8 cellular contexts compared by ENCODE assay signal in the genomic region with DNA sequence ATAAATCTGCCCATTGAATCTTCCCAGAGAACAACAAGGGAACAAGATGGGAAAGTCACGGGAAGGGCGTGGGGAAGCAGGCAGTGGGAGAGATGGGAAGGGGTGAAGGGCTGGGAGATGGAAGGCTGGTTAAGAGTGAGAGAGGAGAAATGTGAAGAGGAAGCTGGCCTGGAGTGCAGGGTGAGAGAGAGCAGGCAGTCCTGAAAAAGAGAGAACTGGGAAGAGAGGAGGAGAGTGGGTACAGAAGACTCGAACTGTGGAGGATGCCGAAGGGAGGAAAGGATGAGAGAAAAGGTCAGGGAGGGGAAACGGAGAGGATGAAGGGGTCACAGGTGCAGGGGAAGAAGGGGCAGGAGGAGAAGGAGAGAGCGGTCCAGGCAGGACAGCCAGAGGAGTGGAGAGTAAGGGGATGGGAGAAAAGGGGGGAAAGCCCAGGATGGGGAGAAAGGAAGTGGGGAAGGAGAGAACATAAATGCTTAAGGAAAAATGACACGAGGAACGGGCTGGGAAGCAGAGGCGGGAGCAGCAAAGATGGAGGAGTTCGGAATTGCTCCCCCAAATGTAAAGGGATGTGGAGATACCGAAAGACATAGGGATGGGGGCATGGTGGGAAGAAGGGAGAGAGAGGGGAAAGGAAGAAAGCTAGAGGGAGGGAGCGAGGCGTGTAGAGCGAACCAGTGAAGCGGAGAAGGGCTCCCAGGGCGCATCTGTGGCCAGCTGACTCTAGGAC. TPM values are rescaled to one million over a fixed set of nuclear protein-coding genes. Genes with fewer than 3 reads are reported as not detected.
DNase-seq lines count a peak whose midpoint lies in the region; ATAC-seq and TF ChIP-seq lines count a peak whose summit lies in the region.
"Had no signal": no experiment of that assay in that cellular context is flagged by ENCODE, and none has a peak within 500 bp of the region (broad histone marks: within the 10 kb centered on the region; RNA-seq: fewer than 3 reads in every experiment).

No MANE protein-coding gene starts in this region.

- DNase-seq in G401 (ENCODE audit: low spot score), result peak; percentile 26
- DNase-seq in T-cell, result no peak
- DNase-seq in fibroblast of lung (ENCODE audit: low read depth in 2 of 2), result no peak
- DNase-seq in sigmoid colon, result peak; percentile 41
- no peak for DNase-seq in CD1c-positive myeloid dendritic cell (ENCODE audit: extremely low spot score)
- no peak for DNase-seq in superior temporal gyrus (ENCODE audit: extremely low spot score)
- no peak for DNase-seq in GM10266 (ENCODE audit: extremely low spot score)
- DNase-seq: midbrain had no signal

- H3K4me2 ChIP-seq in fibroblast of lung (ENCODE audit: extremely low read depth, insufficient read depth, low read length), result peak overlapping the region; percentile 54

- peaks cover 6% of the 10 kb centered on the region for H3K4me1 ChIP-seq in fibroblast of lung (ENCODE audit: control insufficient read depth, extremely low read depth, insufficient read depth, low read length)
- H3K4me1 ChIP-seq in sigmoid colon, result peaks cover 0 to 18% (median 15%) of the 10 kb centered on the region in 4 donors

- in situ Hi-C loops in G401 (cut with HindIII; ENCODE audit: low sequenced_read_pairs), result no loop called here

- H3K9me3 Mint-ChIP-seq in T-cell, result no peaks in the 10 kb centered on the region

- no peak for ATAC-seq in T-cell (replicated peaks in 1 of 4)

- H3K36me3 ChIP-seq in fibroblast of lung (ENCODE audit: control insufficient read depth, insufficient read depth, low read length), result no peaks in the 10 kb centered on the region
- no peaks in the 10 kb centered on the region for H3K36me3 ChIP-seq in sigmoid colon

- TF ChIP-seq CTCF in fibroblast of lung (conservative IDR thresholded peaks at IDR 0.05 in 1 of 2, IDR thresholded peaks at IDR 0.05 in 1 of 2; ENCODE audit: low read depth in 1 of 2, low read length in 2 of 2), result no peak
- no peak for TF ChIP-seq CTCF in sigmoid colon (IDR thresholded peaks at IDR 0.05)
- TF ChIP-seq CTCF in GM10266 (IDR thresholded peaks at IDR 0.05; ENCODE audit: control insufficient read depth, insufficient read depth, low read depth, missing control alignments), result no peak

- no peaks in the 10 kb centered on the region for H3K79me2 ChIP-seq in fibroblast of lung (ENCODE audit: control insufficient read depth, insufficient read depth, low read length)

- POLR2A ChIA-PET in T-cell (lab: Charles Lee), result interaction anchor here (0.5 to 0.6 kb wide), 3 partner anchors 10 to 31 kb away, joined by 3 to 14 read pairs (median 10); a partner anchor contains a TSS

- CTCF ChIA-PET in T-cell (lab: Charles Lee), result interaction anchor here in 1 of 2 donors (1.2 kb wide), 1 partner anchor 10 kb away, joined by 3 read pairs; a partner anchor contains a TSS

- no peak for TF ChIP-seq POLR2A in sigmoid colon (IDR thresholded peaks at IDR 0.05)

- H3K27me3 Mint-ChIP-seq in T-cell, result peaks cover 35 to 50% of the 10 kb centered on the region in 2 donors

- intact Hi-C loops in sigmoid colon (cut with DNase I), result no loop called here

- no peaks in the 10 kb centered on the region for H4K20me1 ChIP-seq in fibroblast of lung (ENCODE audit: control insufficient read depth, extremely low read depth, insufficient read depth, low read length)

- no peak overlapping the region for H3K9ac ChIP-seq in fibroblast of lung (ENCODE audit: insufficient read depth, low read length)

- peaks cover 39% of the 10 kb centered on the region for H3K27me3 ChIP-seq in fibroblast of lung (ENCODE audit: control insufficient read depth, insufficient read depth, low read length)
- peaks cover 23 to 86% (median 68%) of the 10 kb centered on the region in 3 donors for H3K27me3 ChIP-seq in sigmoid colon

- H2AFZ ChIP-seq in fibroblast of lung (ENCODE audit: low read length), result peak overlapping the region; percentile 24

- H3K4me3 ChIP-seq in fibroblast of lung (replicated peaks in 1 of 4; ENCODE audit: control extremely low read depth in 1 of 4, insufficient read depth in 1 of 4, low read depth in 3 of 4, low read length in 4 of 4) (peak overlapping the region; percentile 19 to 65 (median 37)), sigmoid colon (peak overlapping the region; percentile 43 to 57 (median 52))

- no peak overlapping the region for H3K27ac ChIP-seq in fibroblast of lung (ENCODE audit: insufficient read depth, low read length)
- H3K27ac ChIP-seq in sigmoid colon, result no peak overlapping the region

- no peaks in the 10 kb centered on the region for H3K36me3 Mint-ChIP-seq in T-cell

- WGBS in sigmoid colon, 2 donors, result 17 to 26% methylated on average over 16 of the region's 16 CpGs

- peak overlapping the region; percentile 53 to 80 (median 72) for H3K4me3 Mint-ChIP-seq in T-cell

- H3K9me3 ChIP-seq in fibroblast of lung (ENCODE audit: control insufficient read depth, insufficient read depth, low read depth, low read length), result no peaks in the 10 kb centered on the region
- H3K9me3 ChIP-seq in sigmoid colon, result no peaks in the 10 kb centered on the region

- peak overlapping the region in 1 of 2 donors; percentile 65 for H3K27ac Mint-ChIP-seq in T-cell

- peaks cover 18 to 42% (median 20%) of the 10 kb centered on the region in 3 donors for H3K4me1 Mint-ChIP-seq in T-cell

- no peak for TF ChIP-seq EP300 in sigmoid colon (IDR thresholded peaks at IDR 0.05)

RNA-seq across cellular contexts. Expression of a gene that starts 1.2 kb away (rescaled TPM):
- total RNA-seq in G401 (2014; rRNA removed; shearing (Covaris generic)), result 0.44 and 4.4 TPM in 2 replicates
- 1 to 10 TPM in 3 of 5 donors, under 1 TPM in 1, not detected in 1; 0.88 to 2.5 (median 2.4) TPM for total RNA-seq in T-cell
- under 0.01 and 0.17 TPM in 2 replicates for total RNA-seq in fibroblast of lung
- 0.49 and 0.87 TPM in 2 replicates for polyA plus RNA-seq in fibroblast of lung
- 3.0 and 5.0 TPM in 2 replicates for polyA plus RNA-seq in fibroblast of lung (2012)
- 8.5 and 13.6 TPM in 2 replicates for polyA minus RNA-seq in fibroblast of lung (ENCODE audit: low replicate concordance)
- total RNA-seq in sigmoid colon, result under 1 TPM; 0.27 to 0.55 (median 0.43) TPM
- polyA plus RNA-seq in sigmoid colon, result 1 to 10 TPM in 2 of 3 donors, under 1 TPM in 1; 0.46 to 2.0 (median 1.2) TPM

RNA-seq across cellular contexts. Expression of a gene that starts 10.2 kb away (rescaled TPM):
- 14.9 and 25.5 TPM in 2 replicates for total RNA-seq in G401 (2014; rRNA removed; shearing (Covaris generic))
- total RNA-seq in T-cell (10 to 100 TPM; 68.6 to 82.9 (median 79.4) TPM), fibroblast of lung (9.8 and 12.2 TPM in 2 replicates), sigmoid colon (10 to 100 TPM; 24.0 to 32.6 (median 28.7) TPM)
- polyA plus RNA-seq in fibroblast of lung (34.8 and 49.6 TPM in 2 replicates), sigmoid colon (10 to 100 TPM; 22.7 to 40.3 (median 30.0) TPM)
- polyA plus RNA-seq in fibroblast of lung (2012), result 29.0 and 33.3 TPM in 2 replicates
- 56.6 and 87.0 TPM in 2 replicates for polyA minus RNA-seq in fibroblast of lung (ENCODE audit: low replicate concordance)

RNA-seq across cellular contexts. Expression of a gene that starts 24.4 kb away (rescaled TPM):
- 47.0 and 47.6 TPM in 2 replicates for total RNA-seq in G401 (2014; rRNA removed; shearing (Covaris generic))
- total RNA-seq in T-cell, result 10 to 100 TPM; 18.5 to 33.1 (median 31.8) TPM
- total RNA-seq in fibroblast of lung, result 67.0 and 79.1 TPM in 2 replicates
- 114 and 138 TPM in 2 replicates for polyA plus RNA-seq in fibroblast of lung
- 82.4 and 105 TPM in 2 replicates for polyA plus RNA-seq in fibroblast of lung (2012)
- 127 and 133 TPM in 2 replicates for polyA minus RNA-seq in fibroblast of lung (ENCODE audit: low replicate concordance)
- total RNA-seq in sigmoid colon, result 10 to 100 TPM; 51.3 to 69.3 (median 60.1) TPM
- polyA plus RNA-seq in sigmoid colon, result 10 to 100 TPM; 48.6 to 52.5 (median 52.3) TPM

RNA-seq across cellular contexts. Expression of a gene that starts 36.5 kb away (rescaled TPM):
- total RNA-seq in G401 (2014; rRNA removed; shearing (Covaris generic)), result 33.0 and 47.7 TPM in 2 replicates
- 10 to 100 TPM; 34.0 to 71.3 (median 64.5) TPM for total RNA-seq in T-cell
- total RNA-seq in fibroblast of lung, result 30.3 and 36.0 TPM in 2 replicates
- 31.1 and 47.1 TPM in 2 replicates for polyA plus RNA-seq in fibroblast of lung
- polyA plus RNA-seq in fibroblast of lung (2012), result 17.5 and 29.5 TPM in 2 replicates
- polyA minus RNA-seq in fibroblast of lung (ENCODE audit: low replicate concordance), result 9.0 and 20.0 TPM in 2 replicates
- total RNA-seq in sigmoid colon, result 10 to 100 TPM; 52.8 to 85.9 (median 63.4) TPM
- 10 to 100 TPM; 37.8 to 59.5 (median 42.5) TPM for polyA plus RNA-seq in sigmoid colon

RNA-seq across cellular contexts. Expression of a gene that starts 52.2 kb away (rescaled TPM):
- not detected in 2 replicates for total RNA-seq in G401 (2014; rRNA removed; shearing (Covaris generic))
- 10 to 100 TPM in 1 of 5 donors, 1 to 10 TPM in 4; 2.4 to 11.1 (median 6.5) TPM for total RNA-seq in T-cell
- total RNA-seq in fibroblast of lung, result under 0.01 and 0.33 TPM in 2 replicates
- polyA plus RNA-seq in fibroblast of lung, result 0.50 and 0.72 TPM in 2 replicates
- 0.29 and 0.37 TPM in 2 replicates for polyA plus RNA-seq in fibroblast of lung (2012)
- polyA minus RNA-seq in fibroblast of lung (ENCODE audit: low replicate concordance), result 1.3 TPM in 1 of 2 replicates, not detected in the other
- 1 to 10 TPM; 1.2 to 3.9 (median 1.6) TPM for total RNA-seq in sigmoid colon
- polyA plus RNA-seq in sigmoid colon, result 1 to 10 TPM in 2 of 3 donors, not detected in 1; 2.3 to 3.1 TPM

Comparison
In these comparisons a context has a peak if more than half of its experiments do, and no peak if none do; other contexts are left out.
1. DNase-seq: peak in G401 (single experiment) and sigmoid colon (single experiment); none in T-cell (0 of 34), fibroblast of lung (0 of 2), CD1c-positive myeloid dendritic cell (single experiment), superior temporal gyrus (single experiment) and GM10266 (single experiment).